In genomic region chr19:7595466-7596133, GRCh38 we compare ENCODE assay signal across 8 cellular contexts. TPM values are rescaled to one million over a fixed set of nuclear protein-coding genes. Genes with fewer than 3 reads are reported as not detected.
A peak's percentile ranks its signal among the peaks of the same experiment; 100 is the strongest.
DNase-seq lines count a peak whose midpoint lies in the region; ATAC-seq, FAIRE-seq and TF ChIP-seq lines count a peak whose summit lies in the region.

Gene CAMSAP3 (plus strand): TSS chr19:7595863. CDS start chr19:7596003, 140 bp downstream.

- H3K4me3 ChIP-seq in mucosa of descending colon (peak within 1 kb of the TSS; percentile 34), thoracic aorta (peak within 1 kb of the TSS; percentile 9)

- ATAC-seq in mucosa of descending colon (peak; percentile 94), thoracic aorta (ENCODE audit: insufficient number of reproducible peaks, low FRiP score, low read depth) (no peak)

- H3K9me3 Mint-ChIP-seq in HFFc6: no peaks in the 10 kb centered on the region

- H3K36me3 ChIP-seq in mucosa of descending colon (ENCODE audit: low read depth) (no peaks in the 10 kb centered on the region), thoracic aorta (no peaks in the 10 kb centered on the region)

- peak within 1 kb of the TSS; percentile 74 for H3K27ac ChIP-seq in VCaP
- no peak within 1 kb of the TSS for H3K27ac ChIP-seq in thoracic aorta

- H3K4me1 ChIP-seq in mucosa of descending colon (ENCODE audit: low read depth) (peaks cover 2% of the 10 kb centered on the region), thoracic aorta (ENCODE audit: control insufficient read depth in 1 of 2, low read depth in 2 of 2) (peaks cover 0 to 5% of the 10 kb centered on the region in 2 donors)

- H3K27me3 Mint-ChIP-seq in HFFc6 (ENCODE audit: insufficient read depth): peaks cover 26% of the 10 kb centered on the region

- no peaks in the 10 kb centered on the region for H3K4me1 Mint-ChIP-seq in HFFc6 (ENCODE audit: low read depth)

- no peak within 1 kb of the TSS for H3K4me3 Mint-ChIP-seq in HFFc6

- H3K9me3 ChIP-seq in mucosa of descending colon (no peaks in the 10 kb centered on the region), thoracic aorta (no peaks in the 10 kb centered on the region)

- no peaks in the 10 kb centered on the region for H3K36me3 Mint-ChIP-seq in HFFc6 (ENCODE audit: low read depth)

- intact Hi-C loops in mucosa of descending colon (cut with DNase I, micrococcal nuclease): no loop called here

- H3K27me3 ChIP-seq in thoracic aorta (replicated peaks; ENCODE audit: insufficient read depth): peaks cover 6% of the 10 kb centered on the region

- peak; percentile 69 for FAIRE-seq in GM12891 (lab: Jason Lieb, UNC)

- H3K27ac Mint-ChIP-seq in HFFc6: no peak within 1 kb of the TSS

- DNase-seq in GM12891 (ENCODE audit: insufficient read length, low spot score) (peak; percentile 82), NCI-H128 (lab: John Stamatoyannopoulos, UW; ENCODE audit: unreplicated experiment) (peak; percentile 48), ecto neural progenitor cell (ENCODE audit: low spot score) (peak; percentile 87), mucosa of descending colon (peak; percentile 71 to 84 (median 73)), thoracic aorta (ENCODE audit: low spot score) (no peak), OCI-M1 (lab: John Stamatoyannopoulos, UW) (no peak), HFFc6 (no peak)

- TF ChIP-seq CTCF in VCaP (conservative IDR thresholded peaks at IDR 0.05) (no peak), mucosa of descending colon (IDR thresholded peaks at IDR 0.05) (no peak), thoracic aorta (IDR thresholded peaks at IDR 0.05) (no peak), HFFc6 (IDR thresholded peaks at IDR 0.05) (no peak)

- no peak for TF ChIP-seq POLR2A in GM12891 (IDR thresholded peaks at IDR 0.05; ENCODE audit: low read depth, low read length)

TF ChIP-seq in GM12891, 5 proteins besides CTCF, POLR2A, EP300 and RAD21:
- TF ChIP-seq TAF1 (IDR thresholded peaks at IDR 0.05; ENCODE audit: low read depth, low read length) (no peak), SPI1 (IDR thresholded peaks at IDR 0.05; ENCODE audit: low read depth, low read length) (no peak), POLR2AphosphoS5 (IDR thresholded peaks at IDR 0.05; ENCODE audit: low read depth, low read length) (no peak), POU2F2 (IDR thresholded peaks at IDR 0.05; ENCODE audit: low read depth, low read length) (no peak), PAX5 (IDR thresholded peaks at IDR 0.05; ENCODE audit: insufficient read depth, low read length, severe bottlenecking) (no peak)

RNA-seq across cellular contexts. Expression of gene CAMSAP3, which starts in this region (rescaled TPM):
- 2.4 TPM for polyA plus RNA-seq in GM12891 (2012; ENCODE audit: low read depth, missing spikeins)
- total RNA-seq in mucosa of descending colon: 10 to 100 TPM; 25.3 to 60.5 (median 41.2) TPM
- total RNA-seq in thoracic aorta: under 1 TPM in 1 of 2 donors, not detected in 1; 0.85 TPM
- not detected for total RNA-seq in HFFc6 (2021; fragmentation: NEBNext Ultra II Directional; extraction: Animal tissue kit (Norgen Biotek cat#: 25700))

Comparison
In these comparisons a context has a peak if more than half of its experiments do, and no peak if none do; other contexts are left out.
1. RNA of gene CAMSAP3 (total RNA-seq): 25.3 to 60.5 TPM in mucosa of descending colon; 0.85 TPM in thoracic aorta and not detected in HFFc6; every median in the first group is over 10 times any median in the second.
2. DNase-seq: peak in GM12891 (single experiment), NCI-H128 (single experiment), ecto neural progenitor cell (single experiment) and mucosa of descending colon (3 of 3); none in thoracic aorta (single experiment), OCI-M1 (single experiment) and HFFc6 (single experiment).